In the genomic region with DNA sequence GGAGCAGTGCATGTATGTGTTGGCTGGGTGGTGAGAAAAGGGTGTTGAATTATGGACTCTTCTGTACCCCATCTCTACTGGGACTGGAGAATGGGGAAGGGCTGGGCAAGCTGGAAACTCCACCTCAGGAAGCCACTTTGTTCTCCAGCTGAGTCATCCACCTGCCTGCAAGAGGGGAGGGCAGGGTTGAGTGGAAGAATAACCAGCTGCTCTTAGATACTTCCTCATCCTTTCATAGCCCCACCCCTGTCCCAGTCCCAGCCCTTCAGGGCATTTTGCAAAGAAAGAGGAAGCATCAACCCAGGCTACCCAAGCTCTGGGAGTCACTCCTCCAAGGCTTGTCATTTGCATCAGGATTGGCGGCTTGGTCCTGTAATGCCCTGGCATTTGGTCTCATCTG, we compare ENCODE assay signal across 8 cellular contexts. TPM values are rescaled to one million over a fixed set of nuclear protein-coding genes. Genes with fewer than 3 reads are reported as not detected.
DNase-seq lines count a peak whose midpoint lies in the region; ATAC-seq and TF ChIP-seq lines count a peak whose summit lies in the region.

No MANE protein-coding gene starts in this region.

- H3K9me3 ChIP-seq in CD4-positive, alpha-beta T cell (ENCODE audit: control insufficient read depth, low read length) = no peaks in the 10 kb centered on the region
- H3K9me3 ChIP-seq in transverse colon = no peaks in the 10 kb centered on the region
- no peaks in the 10 kb centered on the region for H3K9me3 ChIP-seq in CD4-positive, alpha-beta memory T cell (ENCODE audit: control insufficient read depth in 1 of 2, low read length in 2 of 2)

- no peak for TF ChIP-seq EP300 in transverse colon (IDR thresholded peaks at IDR 0.05; ENCODE audit: low read depth)

- WGBS in transverse colon (ENCODE audit: low coverage in 1 of 2), 2 donors = 46% methylated on average over 1 of the region's 1 CpG; no CpG with 5 or more reads in 1 of the 2 donors

- H3K27ac Mint-ChIP-seq in CD4-positive, alpha-beta T cell = no peak overlapping the region
- peak overlapping the region in 1 of 7 donors; percentile 18 for H3K27ac Mint-ChIP-seq in CD4-positive, alpha-beta memory T cell

- no peaks in the 10 kb centered on the region for H3K27me3 ChIP-seq in CD4-positive, alpha-beta T cell (ENCODE audit: control insufficient read depth, insufficient read depth, low read length)
- H3K27me3 ChIP-seq in transverse colon = no peaks in the 10 kb centered on the region
- H3K27me3 ChIP-seq in CD4-positive, alpha-beta memory T cell (ENCODE audit: insufficient read depth, low read length) = no peaks in the 10 kb centered on the region

- no peak overlapping the region for H3K4me3 Mint-ChIP-seq in CD4-positive, alpha-beta T cell
- H3K4me3 Mint-ChIP-seq in CD4-positive, alpha-beta memory T cell = no peak overlapping the region

- H3K36me3 Mint-ChIP-seq in CD4-positive, alpha-beta T cell (ENCODE audit: low read depth) = peaks cover 86% of the 10 kb centered on the region
- H3K36me3 Mint-ChIP-seq in CD4-positive, alpha-beta memory T cell = peaks cover 49 to 77% of the 10 kb centered on the region in 2 donors

- TF ChIP-seq POLR2A in GM18951 (IDR thresholded peaks at IDR 0.05; ENCODE audit: extremely low read depth, insufficient read depth, insufficient read length) (peak; percentile 11), transverse colon (IDR thresholded peaks at IDR 0.05) (no peak)

- H3K4me1 ChIP-seq in transverse colon = peaks cover 0 to 16% (median 5%) of the 10 kb centered on the region in 4 donors
- peaks cover 5% of the 10 kb centered on the region for H3K4me1 ChIP-seq in CD4-positive, alpha-beta memory T cell (ENCODE audit: insufficient read depth, low read length)

- H3K4me1 Mint-ChIP-seq in CD4-positive, alpha-beta T cell (ENCODE audit: low read depth) = peaks cover 5% of the 10 kb centered on the region
- H3K4me1 Mint-ChIP-seq in CD4-positive, alpha-beta memory T cell = peaks cover 0 to 5% (median 3%) of the 10 kb centered on the region in 4 donors

- no peak overlapping the region for H3K4me3 ChIP-seq in transverse colon
- H3K4me3 ChIP-seq in CD4-positive, alpha-beta memory T cell (ENCODE audit: low read length in 2 of 2) = no peak overlapping the region

- no peaks in the 10 kb centered on the region for H3K9me3 Mint-ChIP-seq in CD4-positive, alpha-beta T cell
- no peaks in the 10 kb centered on the region for H3K9me3 Mint-ChIP-seq in CD4-positive, alpha-beta memory T cell

- no peak for DNase-seq in CD4-positive, alpha-beta T cell
- DNase-seq in RPMI7951 (ENCODE audit: low read depth) (peak; percentile 72), left cardiac atrium (peak; percentile 51), transverse colon (peak; percentile 80), cerebellar nuclear complex (lab: John Stamatoyannopoulos, UW) (no peak)
- no peak for DNase-seq in CD4-positive, alpha-beta memory T cell

- intact Hi-C loops in CD4-positive, alpha-beta T cell (cut with DNase I, micrococcal nuclease) = no loop called here
- intact Hi-C loops in left cardiac atrium (cut with DNase I) = no loop called here
- intact Hi-C loops in transverse colon (cut with DNase I; ENCODE audit: low total_unique reads) = no loop called here
- intact Hi-C loops in CD4-positive, alpha-beta memory T cell (cut with micrococcal nuclease) = no loop called here

- in situ Hi-C loops in GM18951 (cut with MboI; ENCODE audit: low sequenced_read_pairs, unreplicated experiment) (no loop called here), transverse colon (cut with MboI; ENCODE audit: low pct_ligation_motif_present in 1 of 4, low pct_unique_long_range_greater_than_20kb in 1 of 4, low sequenced_read_pairs in 3 of 4) (no loop called here)

- no peak for TF ChIP-seq CTCF in CD4-positive, alpha-beta T cell (IDR thresholded peaks at IDR 0.05)
- no peak for TF ChIP-seq CTCF in transverse colon (IDR thresholded peaks at IDR 0.05)

- H3K27me3 Mint-ChIP-seq in CD4-positive, alpha-beta T cell = no peaks in the 10 kb centered on the region
- H3K27me3 Mint-ChIP-seq in CD4-positive, alpha-beta memory T cell = no peaks in the 10 kb centered on the region

- POLR2A ChIA-PET in CD4-positive, alpha-beta T cell (lab: Charles Lee) = interaction anchor here (1.2 kb wide), 1 partner anchor 33 kb away, joined by 3 read pairs; the partner anchor contains the start of gene RAB11A
- POLR2A ChIA-PET in CD4-positive, alpha-beta memory T cell (lab: Charles Lee; ENCODE audit: partially characterized antibody) = no interaction called here

- H3K36me3 ChIP-seq in transverse colon = peaks cover 0 to 15% (median 0%) of the 10 kb centered on the region in 4 donors
- peaks cover 15% of the 10 kb centered on the region for H3K36me3 ChIP-seq in CD4-positive, alpha-beta memory T cell (ENCODE audit: insufficient read depth, low read length)

- no peak overlapping the region for H3K27ac ChIP-seq in CD4-positive, alpha-beta T cell (ENCODE audit: low read depth, low read length)
- peak overlapping the region; percentile 41 to 58 (median 51) for H3K27ac ChIP-seq in transverse colon
- H3K27ac ChIP-seq in CD4-positive, alpha-beta memory T cell (ENCODE audit: low read depth, low read length) = no peak overlapping the region

- CTCF ChIA-PET in CD4-positive, alpha-beta T cell (lab: Charles Lee) = no interaction called here
- CTCF ChIA-PET in CD4-positive, alpha-beta memory T cell (lab: Charles Lee; ENCODE audit: partially characterized antibody) = interaction anchor here (0.7 kb wide), 1 partner anchor 8 kb away, joined by 3 read pairs; no protein-coding TSS in a partner anchor

- ATAC-seq in CD4-positive, alpha-beta T cell (ENCODE audit: poor library complexity) = peak; percentile 21
- ATAC-seq in HG03135 (IDR thresholded peaks at IDR 0.05; ENCODE audit: unreplicated experiment) (peak; percentile 58), left cardiac atrium (peak; percentile 55 to 91)

RNA-seq across cellular contexts. Expression of gene RAB11A, which starts 33.1 kb away (rescaled TPM):
- 100 to 1,000 TPM in 1 of 2 experiments, 10 to 100 TPM in 1; 98.5 to 102 TPM for total RNA-seq in CD4-positive, alpha-beta T cell
- total RNA-seq in RPMI7951 (2014; rRNA removed; shearing (Covaris generic)) = 209 and 266 TPM in 2 replicates
- total RNA-seq in left cardiac atrium (100 to 1,000 TPM; 159 to 202 TPM), transverse colon (100 to 1,000 TPM in 2 of 4 donors, 10 to 100 TPM in 2; 25.5 to 322 (median 134) TPM)
- 10 to 100 TPM; 84.7 to 95.8 TPM for total RNA-seq in CD4-positive, alpha-beta memory T cell
- polyA plus RNA-seq in CD4-positive, alpha-beta memory T cell = 100 to 1,000 TPM; 247 to 265 TPM

Comparison
In these comparisons a context has a peak if more than half of its experiments do, and no peak if none do; other contexts are left out.
1. ATAC-seq: peak in every context shown above with its lines; median percentile 73 in left cardiac atrium; 58 in HG03135; 21 in CD4-positive, alpha-beta T cell.
2. DNase-seq: peak in RPMI7951 (single experiment), left cardiac atrium (single experiment) and transverse colon (single experiment); none in CD4-positive, alpha-beta T cell (0 of 10), CD4-positive, alpha-beta memory T cell (0 of 5) and cerebellar nuclear complex (0 of 2).
3. H3K27ac ChIP-seq: peak in transverse colon (4 of 4); none in CD4-positive, alpha-beta T cell (single experiment) and CD4-positive, alpha-beta memory T cell (single experiment).